Comparison of ENCODE assay signal across 23 cellular contexts in genomic region chr12:10802587-10802986, GRCh38. TPM values are rescaled to one million over a fixed set of nuclear protein-coding genes. Genes with fewer than 3 reads are reported as not detected.
"Had no signal": no experiment of that assay in that cellular context is flagged by ENCODE, and none has a peak within 500 bp of the region (broad histone marks: within the 10 kb centered on the region; RNA-seq: fewer than 3 reads in every experiment).

Gene TAS2R7 (minus strand): TSS chr12:10802627. CDS start chr12:10802570, 57 bp downstream.

- ATAC-seq: gastroesophageal sphincter, left colon, right lobe of liver had no signal

- H3K36me3 Mint-ChIP-seq: activated CD4-positive, alpha-beta memory T cell treated with anti-CD3 and anti-CD28 coated beads for 36 hours; memory B cell had no signal

- H3K36me3 ChIP-seq: colonic mucosa, gastroesophageal sphincter, right lobe of liver, tibial nerve had no signal

- H3K4me1 ChIP-seq: colonic mucosa, gastroesophageal sphincter, right lobe of liver, tibial nerve had no signal

- H3K4me1 Mint-ChIP-seq: memory B cell had no signal

- H3K4me3 ChIP-seq: colonic mucosa, gastroesophageal sphincter, right lobe of liver, skin epidermis, tibial nerve had no signal

- DNase-seq: activated CD4-positive, alpha-beta memory T cell treated with anti-CD3 and anti-CD28 coated beads for 36 hours; activated CD4-positive, alpha-beta T cell treated with anti-CD3 and anti-CD28 coated beads for 48 hours; activated naive CD4-positive, alpha-beta T cell treated with Interleukin-2 at 50 U/mL for 16 hours; activated T-cell treated with anti-CD3 and anti-CD28 coated beads, Interleukin-2, amount 50 U/mL, for 48 hours; amygdala; colonic mucosa; head of caudate nucleus; hypothalamus; left colon; nephron progenitor cell; occipital lobe; right lobe of liver; stimulated activated CD4-positive, alpha-beta T cell treated with anti-CD3 and anti-CD28 coated beads, Interleukin-1b, Interleukin-23, amount 100 ng/mL, for 48 hours had no signal

- H3K27me3 ChIP-seq: colonic mucosa, gastroesophageal sphincter, right lobe of liver, tibial nerve had no signal

- H3K9me3 Mint-ChIP-seq: activated CD4-positive, alpha-beta memory T cell treated with anti-CD3 and anti-CD28 coated beads for 36 hours; memory B cell; nephron progenitor cell; stimulated activated naive CD8-positive, alpha-beta T cell treated with anti-CD3 and anti-CD28 coated beads, Interleukin-15, Interleukin-2, amounts not matched to agents 100 ng/mL and 50 ng/mL, for 24 hours had no signal

- H3K4me3 Mint-ChIP-seq: activated CD4-positive, alpha-beta memory T cell treated with anti-CD3 and anti-CD28 coated beads for 36 hours; memory B cell; nephron progenitor cell; stimulated activated naive CD8-positive, alpha-beta T cell treated with anti-CD3 and anti-CD28 coated beads, Interleukin-15, Interleukin-2, amounts not matched to agents 100 ng/mL and 50 ng/mL, for 24 hours had no signal

- H3K27ac Mint-ChIP-seq: activated CD4-positive, alpha-beta memory T cell treated with anti-CD3 and anti-CD28 coated beads for 36 hours; memory B cell; nephron progenitor cell; stimulated activated naive CD8-positive, alpha-beta T cell treated with anti-CD3 and anti-CD28 coated beads, Interleukin-15, Interleukin-2, amounts not matched to agents 100 ng/mL and 50 ng/mL, for 24 hours had no signal

- H3K27ac ChIP-seq: colonic mucosa, epithelial cell of prostate, gastroesophageal sphincter, right lobe of liver, skin epidermis, tibial nerve had no signal

RNA-seq across cellular contexts. Expression of gene TAS2R7, which starts in this region (rescaled TPM):
- total RNA-seq: activated CD4-positive, alpha-beta memory T cell treated with anti-CD3 and anti-CD28 coated beads for 36 hours; bronchial epithelial cell; colonic mucosa; gastroesophageal sphincter; left colon; lower leg skin; mononuclear cell; right lobe of liver had no signal
- polyA plus RNA-seq: keratinocyte had no signal
